Comparison of ENCODE assay signal across 9 cellular contexts in the genomic region with DNA sequence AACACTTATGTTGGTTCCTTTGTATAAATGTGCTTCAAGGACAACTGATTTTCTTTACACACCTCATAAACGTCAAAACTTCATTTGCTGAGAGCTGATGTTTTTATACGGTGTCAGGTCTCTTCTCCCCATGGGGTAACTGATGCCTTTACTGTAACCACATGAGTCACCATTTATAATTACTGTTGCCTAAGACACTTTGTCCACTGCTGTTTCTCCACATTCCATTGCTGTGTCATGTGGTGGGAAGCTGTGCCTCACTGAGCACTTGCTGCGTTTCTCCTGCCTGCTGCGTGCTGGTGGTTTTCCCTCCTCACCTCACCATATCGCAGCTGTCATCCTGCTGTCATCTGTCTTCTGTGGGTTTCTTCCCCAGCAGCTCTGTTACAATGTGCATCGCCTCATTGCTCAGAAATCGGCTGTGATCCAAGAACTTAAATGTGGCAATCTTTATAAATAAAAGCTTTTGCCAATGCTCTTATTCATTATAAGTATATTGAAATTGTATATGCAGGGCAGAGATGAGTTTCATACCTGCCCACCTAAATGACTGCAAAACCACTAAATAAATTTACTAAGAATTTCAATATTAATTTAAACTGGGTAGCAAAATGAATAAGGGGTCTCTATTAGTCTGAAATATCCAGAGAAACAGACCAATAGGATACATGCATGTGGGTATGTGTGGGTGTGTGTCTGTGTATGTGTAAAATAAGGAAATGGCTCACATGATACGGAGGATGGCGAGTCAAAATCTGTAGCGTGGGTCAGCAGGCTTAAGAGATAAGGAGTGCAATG.
DNase-seq lines count a peak whose midpoint lies in the region; ATAC-seq, FAIRE-seq and TF ChIP-seq lines count a peak whose summit lies in the region.
"Had no signal": no experiment of that assay in that cellular context is flagged by ENCODE, and none has a peak within 500 bp of the region (broad histone marks: within the 10 kb centered on the region; RNA-seq: fewer than 3 reads in every experiment).

No MANE protein-coding gene starts in this region.

- H3K4me3 ChIP-seq in A673 (ENCODE audit: low read depth, low read length, poor library complexity, severe bottlenecking): no peak overlapping the region
- H3K4me3 ChIP-seq in H7 (ENCODE audit: insufficient read depth, low read depth, low read length): no peak overlapping the region
- H3K4me3 ChIP-seq in OCI-LY7 (ENCODE audit: low read depth, low read length, poor library complexity, severe bottlenecking): no peak overlapping the region

- no peak overlapping the region for H2AFZ ChIP-seq in OCI-LY7 (ENCODE audit: low read length)

- FAIRE-seq in RCC 7860 (lab: Jason Lieb, UNC): peak; percentile 99
- no peak for FAIRE-seq in GM12892 (lab: Jason Lieb, UNC)

- no peak overlapping the region for H3K27ac ChIP-seq in A673 (ENCODE audit: low read depth, low read length, poor library complexity, severe bottlenecking)
- no peak overlapping the region for H3K27ac ChIP-seq in OCI-LY7 (ENCODE audit: low read depth, low read length, poor library complexity, severe bottlenecking)

- intact Hi-C loops in A673 (cut with micrococcal nuclease; ENCODE audit: unreplicated experiment) (no loop called here), OCI-LY7 (cut with micrococcal nuclease; ENCODE audit: unreplicated experiment) (no loop called here)

- H3K4me2 ChIP-seq in OCI-LY7 (ENCODE audit: low read length): no peak overlapping the region

- no peaks in the 10 kb centered on the region for H3K9me2 ChIP-seq in OCI-LY7 (ENCODE audit: insufficient read depth, low read length)

- H3K9me3 ChIP-seq in A673 (ENCODE audit: low read depth, low read length, poor library complexity, severe bottlenecking) (no peaks in the 10 kb centered on the region), OCI-LY7 (ENCODE audit: low read length) (no peaks in the 10 kb centered on the region)

- DNase-seq in A673 (ENCODE audit: low spot score) (peak; percentile 92), H7 (peak; percentile 1), RCC 7860 (ENCODE audit: low spot score) (peak; percentile 99), fibroblast of the conjunctiva (ENCODE audit: low read depth) (peak; percentile 79), GM12892 (ENCODE audit: insufficient read length) (no peak), OCI-LY7 (ENCODE audit: low spot score) (no peak)
- DNase-seq: T-cell had no signal

- ATAC-seq in HG02938 (IDR thresholded peaks at IDR 0.05; ENCODE audit: unreplicated experiment) (no peak), GM19395 (IDR thresholded peaks at IDR 0.05; ENCODE audit: unreplicated experiment) (no peak)
- ATAC-seq: T-cell had no signal

- H4K20me1 ChIP-seq in OCI-LY7 (ENCODE audit: insufficient read depth, low read length): no peaks in the 10 kb centered on the region

- peaks cover 12% of the 10 kb centered on the region for H3K4me1 ChIP-seq in A673 (ENCODE audit: insufficient read depth, low read length, poor library complexity, severe bottlenecking)
- H3K4me1 ChIP-seq in OCI-LY7 (ENCODE audit: insufficient read depth, low read length, poor library complexity, severe bottlenecking): no peaks in the 10 kb centered on the region

- TF ChIP-seq CTCF in A673 (conservative IDR thresholded peaks at IDR 0.05; ENCODE audit: low read depth, low read length) (no peak), OCI-LY7 (conservative IDR thresholded peaks at IDR 0.05; ENCODE audit: low read length) (no peak)

- POLR2A ChIA-PET in A673 (lab: Charles Lee; ENCODE audit: low non-redundant PET) (no interaction called here), OCI-LY7 (lab: Charles Lee) (interaction anchor here (1.1 kb wide), 1 partner anchor 17 kb away, joined by 3 read pairs; no protein-coding TSS in a partner anchor)

- no peaks in the 10 kb centered on the region for H3K27me3 ChIP-seq in A673 (replicated peaks; ENCODE audit: insufficient read depth, low read depth, low read length, poor library complexity)
- no peaks in the 10 kb centered on the region; the same call in 1 of the 2 replicates for H3K27me3 ChIP-seq in H7 (ENCODE audit: control insufficient read depth, insufficient read depth, low read length)

- H3K79me2 ChIP-seq in OCI-LY7 (ENCODE audit: insufficient read depth, low read depth, low read length): no peaks in the 10 kb centered on the region

- BruUV-seq in A673 (replicated peaks; lab: Mats Ljungman, UMichigan) (no TSS peak), OCI-LY7 (replicated peaks; lab: Mats Ljungman, UMichigan) (no TSS peak)

- CTCF ChIA-PET in A673 (lab: Charles Lee) (no interaction called here), OCI-LY7 (lab: Charles Lee; ENCODE audit: unreplicated experiment) (no interaction called here)

- no peaks in the 10 kb centered on the region for H3K36me3 ChIP-seq in A673 (ENCODE audit: insufficient read depth, low read length, poor library complexity, severe bottlenecking)
- no peaks in the 10 kb centered on the region for H3K36me3 ChIP-seq in H7 (replicated peaks; ENCODE audit: control insufficient read depth, insufficient read depth, low read length)
- H3K36me3 ChIP-seq in OCI-LY7 (ENCODE audit: insufficient read depth, low read length): no peaks in the 10 kb centered on the region

- no peak for TF ChIP-seq POLR2A in GM12892 (IDR thresholded peaks at IDR 0.05; ENCODE audit: low read depth, low read length)

Comparison
In these comparisons a context has a peak if more than half of its experiments do, and no peak if none do; other contexts are left out.
1. DNase-seq: peak in A673 (single experiment), H7 (single experiment), RCC 7860 (single experiment) and fibroblast of the conjunctiva (single experiment); none in GM12892 (single experiment) and OCI-LY7 (single experiment).